ENCODE assay signal across 16 cellular contexts in the genomic region with DNA sequence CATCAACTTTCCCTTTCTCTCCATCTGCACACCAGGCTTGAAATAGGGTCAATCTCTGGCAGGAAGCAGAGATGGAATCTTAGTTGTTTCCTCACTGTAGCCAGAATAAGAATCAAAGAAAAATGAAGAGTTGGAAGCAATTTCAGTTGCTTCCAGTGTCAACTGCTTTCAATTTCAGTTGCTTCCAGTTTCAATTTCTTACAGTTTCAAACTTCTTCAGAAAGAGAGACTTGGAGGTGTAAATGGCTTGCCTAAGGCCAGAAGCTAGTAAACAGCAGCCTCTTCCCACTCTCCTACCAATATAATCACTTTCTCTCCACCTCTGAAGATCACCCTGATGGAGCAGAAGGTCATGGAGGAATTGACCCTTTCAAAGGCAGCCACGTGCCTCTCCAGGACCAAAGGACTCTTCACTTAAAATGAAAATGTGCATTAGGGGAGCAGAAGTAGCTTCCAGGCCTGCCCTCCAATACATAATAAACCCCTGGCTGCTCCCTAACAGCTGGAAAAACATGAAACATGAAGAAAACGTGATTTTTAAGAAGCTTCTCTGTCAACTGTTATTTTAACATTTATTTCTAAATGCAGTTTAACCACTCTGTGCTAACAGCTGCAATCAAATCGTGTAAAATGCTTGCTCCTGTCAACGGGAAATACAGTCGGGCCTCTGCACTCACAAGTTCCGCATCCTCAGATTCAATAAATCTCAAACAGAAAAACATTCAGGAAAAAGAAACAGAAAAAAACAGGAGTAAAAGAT.
A peak's percentile ranks its signal among the peaks of the same experiment; 100 is the strongest.
DNase-seq lines count a peak whose midpoint lies in the region; ATAC-seq and TF ChIP-seq lines count a peak whose summit lies in the region.
"Had no signal": no experiment of that assay in that cellular context is flagged by ENCODE, and none has a peak within 500 bp of the region (broad histone marks: within the 10 kb centered on the region; RNA-seq: fewer than 3 reads in every experiment).

No MANE protein-coding gene starts in this region.

- H3K27me3 ChIP-seq in ascending aorta, result no peaks in the 10 kb centered on the region

- H3K9me3 ChIP-seq in ascending aorta, result no peaks in the 10 kb centered on the region

- no peak overlapping the region for H3K27ac ChIP-seq in ascending aorta

- ATAC-seq in GM18520 (IDR thresholded peaks at IDR 0.05; ENCODE audit: unreplicated experiment), result peak; percentile 62
- ATAC-seq in GM21423 (IDR thresholded peaks at IDR 0.05; ENCODE audit: unreplicated experiment), result peak; percentile 56
- peak; percentile 71 for ATAC-seq in HG03175 (IDR thresholded peaks at IDR 0.05; ENCODE audit: unreplicated experiment)
- ATAC-seq: esophagus mucosa; stimulated activated naive CD8-positive, alpha-beta T cell treated with anti-CD3 and anti-CD28 coated beads, Interleukin-15, amount 100 ng/mL, for 72 hours had no signal

- H3K4me1 ChIP-seq in ascending aorta, result no peaks in the 10 kb centered on the region

- TF ChIP-seq CTCF in fibroblast of the aortic adventitia (IDR thresholded peaks at IDR 0.05; ENCODE audit: insufficient read depth, low read length), result no peak
- TF ChIP-seq CTCF in ascending aorta (IDR thresholded peaks at IDR 0.05), result no peak

- H3K36me3 ChIP-seq in ascending aorta, result no peaks in the 10 kb centered on the region

- intact Hi-C loops in ascending aorta (cut with DNase I), result no loop called here

- DNase-seq in fibroblast of the aortic adventitia (ENCODE audit: low read depth) (peak; percentile 5), NCI-H2081 treated with DMSO at 0.1 percent for 48 hours (lab: John Stamatoyannopoulos, UW) (no peak), HUDEP-2 (lab: John Stamatoyannopoulos, UW; ENCODE audit: unreplicated experiment in 76 of 76) (no peak), ascending aorta (ENCODE audit: low spot score in 2 of 2) (no peak)
- DNase-seq in activated CD8-positive, alpha-beta memory T cell treated with anti-CD3 and anti-CD28 coated beads, Interleukin-2, amount 50 U/mL, for 4 hours, result no peak
- DNase-seq: activated CD4-positive, alpha-beta memory T cell treated with anti-CD3 and anti-CD28 coated beads, Interleukin-2, amount 10 ng/mL, durations not matched to agents 7 days and 5 days; activated naive CD4-positive, alpha-beta T cell treated with anti-CD3 and anti-CD28 coated beads for 36 hours; GDM1; NCI-H1092; posterior cingulate gyrus; stimulated activated naive CD8-positive, alpha-beta T cell treated with anti-CD3 and anti-CD28 coated beads, Interleukin-15, amount 100 ng/mL, for 72 hours; SW 1271 had no signal

- no peak overlapping the region for H3K4me3 ChIP-seq in fibroblast of the aortic adventitia (ENCODE audit: low read depth, low read length)
- H3K4me3 ChIP-seq in ascending aorta, result no peak overlapping the region
